ENCODE assay signal across 19 cellular contexts in the genomic region with DNA sequence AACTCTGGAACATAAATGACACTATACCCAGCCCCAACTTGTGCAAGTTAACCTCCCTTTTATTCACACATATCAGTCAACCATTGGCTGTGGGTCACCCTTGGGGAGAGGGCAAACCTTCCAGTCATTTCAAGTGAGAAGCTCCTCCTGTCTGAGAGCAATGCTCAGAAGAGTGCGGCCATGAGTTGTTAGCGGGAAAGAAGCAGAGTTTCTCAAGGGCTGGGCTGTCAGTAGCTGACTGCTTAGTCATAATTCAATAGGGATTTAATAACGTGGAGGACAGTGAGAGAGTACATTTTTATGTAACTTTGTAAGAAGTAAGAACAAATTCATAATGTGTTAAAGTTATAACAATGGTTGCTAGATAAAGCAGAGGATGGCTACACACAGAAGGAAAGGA. TPM values are rescaled to one million over a fixed set of nuclear protein-coding genes. Genes with fewer than 3 reads are reported as not detected.
DNase-seq lines count a peak whose midpoint lies in the region; ATAC-seq and TF ChIP-seq lines count a peak whose summit lies in the region.
"Had no signal": no experiment of that assay in that cellular context is flagged by ENCODE, and none has a peak within 500 bp of the region (broad histone marks: within the 10 kb centered on the region; RNA-seq: fewer than 3 reads in every experiment).

No MANE protein-coding gene starts in this region.

- TF ChIP-seq POLR2A in right lobe of liver (IDR thresholded peaks at IDR 0.05): no peak

- intact Hi-C loops in Right ventricle myocardium inferior (cut with DNase I): no loop called here
- intact Hi-C loops in right lobe of liver (cut with DNase I): no loop called here

- no peaks in the 10 kb centered on the region for H3K4me1 ChIP-seq in right atrium auricular region
- H3K4me1 ChIP-seq in right lobe of liver: no peaks in the 10 kb centered on the region
- H3K4me1 ChIP-seq: HAP-1 had no signal

- H3K9me3 ChIP-seq in right atrium auricular region: no peaks in the 10 kb centered on the region
- H3K9me3 ChIP-seq in right lobe of liver: no peaks in the 10 kb centered on the region
- H3K9me3 ChIP-seq: BLaER1 treated with 17β-estradiol and CSF1 and Interleukin-3, amounts not matched to agents 10 nM and 100 nM; HAP-1 had no signal

- H3K27me3 ChIP-seq in right atrium auricular region (no peaks in the 10 kb centered on the region), right lobe of liver (no peaks in the 10 kb centered on the region)
- H3K27me3 ChIP-seq: BLaER1 treated with 17β-estradiol and CSF1 and Interleukin-3, amounts not matched to agents 10 nM and 100 nM had no signal

- ATAC-seq in Right ventricle myocardium inferior (peak; percentile 52), right lobe of liver (no peak)

- H3K4me3 ChIP-seq in right atrium auricular region (no peak overlapping the region), fibroblast of the aortic adventitia (ENCODE audit: low read depth, low read length) (no peak overlapping the region), right lobe of liver (no peak overlapping the region)
- H3K4me3 ChIP-seq: BLaER1 treated with 17β-estradiol and CSF1 and Interleukin-3, amounts not matched to agents 10 nM and 100 nM; HAP-1 had no signal

- no peak for TF ChIP-seq CTCF in right atrium auricular region (IDR thresholded peaks at IDR 0.05)
- no peak for TF ChIP-seq CTCF in fibroblast of the aortic adventitia (IDR thresholded peaks at IDR 0.05; ENCODE audit: insufficient read depth, low read length)
- TF ChIP-seq CTCF in right lobe of liver (IDR thresholded peaks at IDR 0.05): no peak

- WGBS in right lobe of liver (ENCODE audit: insufficient coverage, low coverage, low lambda C conversion rate, missing lambda C conversion rate): 60% methylated on average over 3 of the region's 3 CpGs

- no peak for DNase-seq in Right ventricle myocardium inferior (ENCODE audit: missing footprints)
- DNase-seq in right atrium auricular region (ENCODE audit: low spot score): no peak
- DNase-seq in astrocyte of the hippocampus (ENCODE audit: low read depth, low spot score): peak; percentile 19
- DNase-seq in fibroblast of the aortic adventitia (ENCODE audit: low read depth): peak; percentile 80
- no peak for DNase-seq in activated CD4-positive, alpha-beta T cell treated with anti-CD3 and anti-CD28 coated beads, Interleukin-2, amount 50 U/mL, for 1 hour
- no peak for DNase-seq in NCI-H1694 treated with DMSO at 0.1 percent for 48 hours (lab: John Stamatoyannopoulos, UW)
- no peak for DNase-seq in right lobe of liver
- no peak for DNase-seq in SW480 (ENCODE audit: low spot score)
- DNase-seq: DMS 273 treated with DMSO at 0.1 percent for 48 hours, MV-4-11, NCI-H1436, NCI-H2081, NCI-H524, OCI-M1 had no signal

- H3K27ac ChIP-seq in right atrium auricular region (no peak overlapping the region), right lobe of liver (no peak overlapping the region)
- H3K27ac ChIP-seq: 22Rv1; BLaER1 treated with 17β-estradiol and CSF1 and Interleukin-3, amounts not matched to agents 10 nM and 100 nM; RWPE1 had no signal

- H3K36me3 ChIP-seq in right atrium auricular region (no peaks in the 10 kb centered on the region), right lobe of liver (no peaks in the 10 kb centered on the region)
- H3K36me3 ChIP-seq: BLaER1 treated with 17β-estradiol and CSF1 and Interleukin-3, amounts not matched to agents 10 nM and 100 nM; HAP-1 had no signal

RNA-seq across cellular contexts. Expression of gene PATE2, which starts 5.1 kb away (rescaled TPM):
- not detected for total RNA-seq in Right ventricle myocardium inferior
- not detected for total RNA-seq in right atrium auricular region
- total RNA-seq in fibroblast of the aortic adventitia (ENCODE audit: low replicate concordance): 0.18 and 3.2 TPM in 2 replicates
- total RNA-seq in right lobe of liver: not detected
- total RNA-seq: HT1080 had no signal

RNA-seq across cellular contexts. Expression of gene PATE3, which starts 14.4 kb away (rescaled TPM):
- total RNA-seq in Right ventricle myocardium inferior: not detected
- total RNA-seq in right atrium auricular region: not detected
- not detected in 2 replicates for total RNA-seq in fibroblast of the aortic adventitia (ENCODE audit: low replicate concordance)
- total RNA-seq in right lobe of liver: not detected
- total RNA-seq: HT1080 had no signal

RNA-seq across cellular contexts. Expression of gene PATE1, which starts 27.4 kb away (rescaled TPM):
- total RNA-seq in Right ventricle myocardium inferior (not detected), right atrium auricular region (not detected), fibroblast of the aortic adventitia (ENCODE audit: low replicate concordance) (not detected in 2 replicates), right lobe of liver (not detected)
- total RNA-seq: HT1080 had no signal

RNA-seq across cellular contexts. Expression of gene PATE4, which starts 59.6 kb away (rescaled TPM):
- not detected for total RNA-seq in Right ventricle myocardium inferior
- total RNA-seq in right atrium auricular region: not detected
- total RNA-seq in fibroblast of the aortic adventitia (ENCODE audit: low replicate concordance): not detected in 2 replicates
- total RNA-seq in right lobe of liver: not detected
- total RNA-seq: HT1080 had no signal

Comparison
In these comparisons a context has a peak if more than half of its experiments do, and no peak if none do; other contexts are left out.
1. DNase-seq: peak in astrocyte of the hippocampus (single experiment) and fibroblast of the aortic adventitia (single experiment); none in Right ventricle myocardium inferior (single experiment), right atrium auricular region (single experiment), activated CD4-positive, alpha-beta T cell treated with anti-CD3 and anti-CD28 coated beads, Interleukin-2, amount 50 U/mL, for 1 hour (single experiment), NCI-H1694 treated with DMSO at 0.1 percent for 48 hours (single experiment), right lobe of liver (0 of 3) and SW480 (single experiment).